11 cellular contexts compared by ENCODE assay signal in the genomic region with DNA sequence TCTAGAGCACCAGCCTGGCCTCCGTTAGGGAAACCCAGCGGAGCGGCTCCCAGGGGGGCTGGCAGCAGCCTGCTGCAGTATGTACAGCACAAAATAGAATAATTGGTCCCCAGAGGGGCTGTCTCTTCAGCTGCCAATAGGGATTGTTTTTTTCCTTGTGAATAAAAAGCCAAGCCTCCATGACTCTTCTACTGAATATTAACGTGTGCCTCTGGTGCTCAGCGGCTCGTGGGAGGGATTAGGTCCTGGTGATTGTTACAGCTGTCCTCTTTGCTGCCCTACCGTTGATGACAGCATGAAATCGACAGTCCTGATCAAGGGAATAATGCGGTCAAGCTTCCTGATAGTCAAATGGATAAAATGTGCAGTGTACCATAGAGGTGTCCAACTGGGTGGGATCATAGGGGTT.
DNase-seq lines count a peak whose midpoint lies in the region; ATAC-seq and TF ChIP-seq lines count a peak whose summit lies in the region.
"Had no signal": no experiment of that assay in that cellular context is flagged by ENCODE, and none has a peak within 500 bp of the region (broad histone marks: within the 10 kb centered on the region; RNA-seq: fewer than 3 reads in every experiment).

No MANE protein-coding gene starts in this region.

- peaks cover 9% of the 10 kb centered on the region for H3K27me3 Mint-ChIP-seq in activated CD4-positive, alpha-beta T cell treated with anti-CD3 and anti-CD28 coated beads, Interleukin-2, amount 10 ng/mL, durations not matched to agents 24 days and 14 days
- peaks cover 3% of the 10 kb centered on the region for H3K27me3 Mint-ChIP-seq in activated CD4-positive, alpha-beta T cell treated with anti-CD3 and anti-CD28 coated beads for 36 hours

- no peaks in the 10 kb centered on the region for H3K27me3 ChIP-seq in thoracic aorta (replicated peaks; ENCODE audit: insufficient read depth)

- H3K36me3 ChIP-seq in thoracic aorta = no peaks in the 10 kb centered on the region

- peaks cover 11% of the 10 kb centered on the region for H3K36me3 Mint-ChIP-seq in activated CD4-positive, alpha-beta T cell treated with anti-CD3 and anti-CD28 coated beads, Interleukin-2, amount 10 ng/mL, durations not matched to agents 24 days and 14 days (ENCODE audit: low read depth)
- peaks cover 16% of the 10 kb centered on the region for H3K36me3 Mint-ChIP-seq in activated CD4-positive, alpha-beta T cell treated with anti-CD3 and anti-CD28 coated beads for 36 hours (ENCODE audit: low read depth)

- intact Hi-C loops in activated CD4-positive, alpha-beta T cell treated with anti-CD3 and anti-CD28 coated beads, Interleukin-2, amount 10 ng/mL, durations not matched to agents 24 days and 14 days (cut with micrococcal nuclease) = no loop called here
- intact Hi-C loops in activated CD4-positive, alpha-beta T cell treated with anti-CD3 and anti-CD28 coated beads for 36 hours (cut with DNase I, micrococcal nuclease) = no loop called here

- CTCF ChIA-PET in activated CD4-positive, alpha-beta T cell treated with anti-CD3 and anti-CD28 coated beads for 36 hours (lab: Charles Lee) = interaction anchor here (0.8 kb wide), 1 partner anchor 94 kb away, joined by 3 read pairs; no protein-coding TSS in a partner anchor

- peaks cover 3% of the 10 kb centered on the region for H3K9me3 ChIP-seq in thoracic aorta

- ATAC-seq in activated CD4-positive, alpha-beta T cell treated with anti-CD3 and anti-CD28 coated beads for 36 hours = no peak
- ATAC-seq in thoracic aorta (ENCODE audit: insufficient number of reproducible peaks, low FRiP score, low read depth) (no peak), HG03159 (IDR thresholded peaks at IDR 0.05; ENCODE audit: unreplicated experiment) (no peak)
- ATAC-seq: GM12878 had no signal

- peaks cover 25% of the 10 kb centered on the region for H3K9me3 Mint-ChIP-seq in activated CD4-positive, alpha-beta T cell treated with anti-CD3 and anti-CD28 coated beads, Interleukin-2, amount 10 ng/mL, durations not matched to agents 24 days and 14 days
- peaks cover 12% of the 10 kb centered on the region for H3K9me3 Mint-ChIP-seq in activated CD4-positive, alpha-beta T cell treated with anti-CD3 and anti-CD28 coated beads for 36 hours (ENCODE audit: low read depth)

- no peak overlapping the region for H3K4me3 Mint-ChIP-seq in activated CD4-positive, alpha-beta T cell treated with anti-CD3 and anti-CD28 coated beads, Interleukin-2, amount 10 ng/mL, durations not matched to agents 24 days and 14 days
- H3K4me3 Mint-ChIP-seq in activated CD4-positive, alpha-beta T cell treated with anti-CD3 and anti-CD28 coated beads for 36 hours = no peak overlapping the region
- H3K4me3 Mint-ChIP-seq: memory B cell had no signal

- no peak for TF ChIP-seq CTCF in thoracic aorta (IDR thresholded peaks at IDR 0.05)

- peaks cover 18% of the 10 kb centered on the region for H3K4me1 Mint-ChIP-seq in activated CD4-positive, alpha-beta T cell treated with anti-CD3 and anti-CD28 coated beads, Interleukin-2, amount 10 ng/mL, durations not matched to agents 24 days and 14 days
- peaks cover 32% of the 10 kb centered on the region for H3K4me1 Mint-ChIP-seq in activated CD4-positive, alpha-beta T cell treated with anti-CD3 and anti-CD28 coated beads for 36 hours

- peak overlapping the region; percentile 48 for H3K4me3 ChIP-seq in thoracic aorta
- H3K4me3 ChIP-seq: GM12878 had no signal

- no peak overlapping the region for H3K27ac Mint-ChIP-seq in activated CD4-positive, alpha-beta T cell treated with anti-CD3 and anti-CD28 coated beads, Interleukin-2, amount 10 ng/mL, durations not matched to agents 24 days and 14 days
- no peak overlapping the region for H3K27ac Mint-ChIP-seq in activated CD4-positive, alpha-beta T cell treated with anti-CD3 and anti-CD28 coated beads for 36 hours
- H3K27ac Mint-ChIP-seq: memory B cell had no signal

- H3K27ac ChIP-seq in thoracic aorta = no peak overlapping the region

- POLR2A ChIA-PET in activated CD4-positive, alpha-beta T cell treated with anti-CD3 and anti-CD28 coated beads for 36 hours (lab: Charles Lee) = no interaction called here

- H3K4me1 ChIP-seq in thoracic aorta (ENCODE audit: control insufficient read depth in 1 of 2, low read depth in 2 of 2) = peaks cover 9 to 13% of the 10 kb centered on the region in 2 donors

- DNase-seq in activated CD4-positive, alpha-beta T cell treated with anti-CD3 and anti-CD28 coated beads, Interleukin-2, amount 10 ng/mL, durations not matched to agents 24 days and 14 days = peak; percentile 46
- no peak for DNase-seq in activated CD4-positive, alpha-beta T cell treated with anti-CD3 and anti-CD28 coated beads for 36 hours
- peak; percentile 96 for DNase-seq in NCI-H524 treated with DMSO at 0.1 percent for 48 hours (lab: John Stamatoyannopoulos, UW)
- DNase-seq in ecto neural progenitor cell (ENCODE audit: low spot score) = peak; percentile 51
- DNase-seq in thoracic aorta (ENCODE audit: low spot score) = no peak
- DNase-seq in glomerular visceral epithelial cell (ENCODE audit: extremely low spot score) = no peak
- DNase-seq in HPDE6-E6E7 (ENCODE audit: extremely low spot score) = no peak
- DNase-seq: effector CD8-positive, alpha-beta T cell had no signal

Comparison
In these comparisons a context has a peak if more than half of its experiments do, and no peak if none do; other contexts are left out.
1. DNase-seq: peak in activated CD4-positive, alpha-beta T cell treated with anti-CD3 and anti-CD28 coated beads, Interleukin-2, amount 10 ng/mL, durations not matched to agents 24 days and 14 days (single experiment), NCI-H524 treated with DMSO at 0.1 percent for 48 hours (single experiment) and ecto neural progenitor cell (single experiment); none in activated CD4-positive, alpha-beta T cell treated with anti-CD3 and anti-CD28 coated beads for 36 hours (single experiment), thoracic aorta (single experiment), glomerular visceral epithelial cell (single experiment) and HPDE6-E6E7 (single experiment).